28 cellular contexts compared by ENCODE assay signal in the genomic region with DNA sequence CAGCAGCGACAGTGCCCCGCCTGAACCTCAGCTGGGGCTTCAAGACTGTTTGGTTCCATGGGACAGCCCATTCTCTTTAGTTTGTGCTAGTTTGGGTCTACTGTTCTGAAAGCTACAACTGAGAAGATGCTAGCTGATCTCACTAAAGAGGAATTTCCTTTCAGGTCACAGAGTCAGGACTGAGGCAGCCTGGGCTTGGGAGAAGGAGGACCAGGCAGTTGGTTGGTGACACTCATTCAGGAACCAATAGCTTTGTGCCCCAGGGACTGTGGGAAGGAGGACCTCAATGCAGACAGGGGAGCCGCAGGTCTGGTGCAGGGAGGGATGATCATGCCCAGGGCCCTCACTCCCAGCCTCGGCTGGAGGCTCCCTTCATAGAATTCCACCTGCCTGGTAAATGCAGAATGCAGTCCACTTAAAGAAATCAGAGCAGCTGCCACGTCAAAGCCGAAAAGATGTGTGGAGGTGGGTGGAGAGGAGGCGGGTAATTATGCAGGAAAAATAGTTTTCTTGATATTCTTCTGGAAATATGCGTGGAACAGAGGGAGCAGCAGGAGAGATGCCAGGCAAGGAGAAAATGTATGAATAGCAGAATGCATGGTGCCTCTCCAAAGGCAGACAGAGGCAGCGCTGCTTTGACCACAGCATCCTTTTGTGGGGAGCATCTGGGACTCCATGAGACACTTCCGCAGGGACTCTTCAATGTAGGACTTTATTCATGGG. TPM values are rescaled to one million over a fixed set of nuclear protein-coding genes. Genes with fewer than 3 reads are reported as not detected.
DNase-seq lines count a peak whose midpoint lies in the region; TF ChIP-seq lines count a peak whose summit lies in the region.
"Had no signal": no experiment of that assay in that cellular context is flagged by ENCODE, and none has a peak within 500 bp of the region (broad histone marks: within the 10 kb centered on the region; RNA-seq: fewer than 3 reads in every experiment).

No MANE protein-coding gene starts in this region.

- no peak overlapping the region for H2AK5ac ChIP-seq in mesendoderm (ENCODE audit: low read length)

- H3K9me3 ChIP-seq in adipocyte (ENCODE audit: control insufficient read depth, low read length) = no peaks in the 10 kb centered on the region
- H3K9me3 ChIP-seq: spleen, tibial artery had no signal

- no peaks in the 10 kb centered on the region for H3K79me1 ChIP-seq in mesendoderm (ENCODE audit: low read length)

- H3K9me3 Mint-ChIP-seq in nephron progenitor cell = no peaks in the 10 kb centered on the region
- H3K9me3 Mint-ChIP-seq in endothelial cell (ENCODE audit: unreplicated experiment) = no peaks in the 10 kb centered on the region
- H3K9me3 Mint-ChIP-seq: activated B cell treated with CpG ODN at 0.5 μM for 24 hours; activated naive CD8-positive, alpha-beta T cell treated with anti-CD3 and anti-CD28 coated beads, Interleukin-2, amount 50 U/mL, for 24 hours; activated T-cell treated with anti-CD3 and anti-CD28 coated beads, Interleukin-2, amount 50 U/mL, for 72 hours; H9 had no signal

- H4K5ac ChIP-seq in mesendoderm (ENCODE audit: low read length) = no peak overlapping the region

- no peak overlapping the region for H3K4ac ChIP-seq in mesendoderm (ENCODE audit: low read depth, low read length)

- no peaks in the 10 kb centered on the region for H3K36me3 Mint-ChIP-seq in nephron progenitor cell (ENCODE audit: low read depth)
- H3K36me3 Mint-ChIP-seq in endothelial cell (ENCODE audit: low read depth, unreplicated experiment) = no peaks in the 10 kb centered on the region

- CTCF ChIA-PET in GM10248 (lab: Yijun Ruan, JAX) = interaction anchor here (1.1 to 2.9 kb wide), 2 partner anchors 14 to 24 kb away, joined by 3 to 9 read pairs; no protein-coding TSS in a partner anchor

- no peak overlapping the region for H4K8ac ChIP-seq in mesendoderm (ENCODE audit: low read depth, low read length)

- H3K36me3 ChIP-seq in adipocyte (ENCODE audit: control insufficient read depth, insufficient read depth, low read length, severe bottlenecking) = no peaks in the 10 kb centered on the region
- H3K36me3 ChIP-seq in mesendoderm (ENCODE audit: control insufficient read depth, insufficient read depth, low read length) = no peaks in the 10 kb centered on the region
- H3K36me3 ChIP-seq: spleen, tibial artery had no signal

- H3K4me3 ChIP-seq in adipocyte (ENCODE audit: low read length) (no peak overlapping the region), mesendoderm (ENCODE audit: low read length) (no peak overlapping the region)
- H3K4me3 ChIP-seq: dorsolateral prefrontal cortex, PC-9, SK-N-MC, spleen, tibial artery had no signal

- H3K79me2 ChIP-seq in mesendoderm (ENCODE audit: control insufficient read depth, insufficient read depth, low read length) = no peaks in the 10 kb centered on the region

- H3K23ac ChIP-seq in mesendoderm (ENCODE audit: low read length) = no peak overlapping the region

- H3K4me1 ChIP-seq in adipocyte (ENCODE audit: control insufficient read depth, insufficient read depth, low read length) (no peaks in the 10 kb centered on the region), mesendoderm (ENCODE audit: control insufficient read depth, low read depth, low read length) (no peaks in the 10 kb centered on the region)

- DNase-seq in GM10248 (ENCODE audit: extremely low spot score) (peak; percentile 8), adipocyte (ENCODE audit: low read depth) (peak; percentile 18), mesendoderm (peak; percentile 56), nephron progenitor cell (no peak), SW480 (ENCODE audit: low spot score) (no peak), NCI-H226 (no peak), endothelial cell (ENCODE audit: low spot score) (no peak)
- DNase-seq: activated B cell treated with CpG ODN at 0.5 μM for 24 hours; activated CD4-positive, alpha-beta T cell treated with anti-CD3 and anti-CD28 coated beads, Interleukin-2, amount 50 U/mL, for 1 hour; activated naive CD8-positive, alpha-beta T cell treated with anti-CD3 and anti-CD28 coated beads, Interleukin-2, amount 50 U/mL, for 24 hours; activated T-cell treated with anti-CD3 and anti-CD28 coated beads, Interleukin-2, amount 50 U/mL, for 72 hours; DMS79 treated with DMSO at 0.1 percent for 48 hours; foreskin melanocyte; H9; Kasumi-1; left colon; MV-4-11; NCI-H1436; NCI-H2081; NCI-H2227 treated with DMSO at 0.1 percent for 48 hours; NCI-H526 treated with DMSO at 0.1 percent for 48 hours; right cardiac atrium; spleen; stimulated activated CD4-positive, alpha-beta T cell treated with anti-CD3 and anti-CD28 coated beads, Interleukin-2, amount 100 ng/mL, for 24 hours; tibial artery had no signal

- H2BK15ac ChIP-seq in mesendoderm (replicated peaks; ENCODE audit: low read depth) = no peak overlapping the region

- H3K4me1 Mint-ChIP-seq in nephron progenitor cell = peaks cover 7% of the 10 kb centered on the region
- H3K4me1 Mint-ChIP-seq in endothelial cell (ENCODE audit: unreplicated experiment) = no peaks in the 10 kb centered on the region
- H3K4me1 Mint-ChIP-seq: activated naive CD8-positive, alpha-beta T cell treated with anti-CD3 and anti-CD28 coated beads, Interleukin-2, amount 50 U/mL, for 24 hours; H9 had no signal

- H3K27me3 ChIP-seq in adipocyte (replicated peaks; ENCODE audit: control insufficient read depth, insufficient read depth, low read length) (peaks cover 45% of the 10 kb centered on the region), mesendoderm (ENCODE audit: insufficient read depth, low read length, poor library complexity) (no peaks in the 10 kb centered on the region)
- H3K27me3 ChIP-seq: dorsolateral prefrontal cortex had no signal

- H2BK120ac ChIP-seq in mesendoderm (ENCODE audit: low read depth, low read length) = no peak overlapping the region

- no peak overlapping the region for H2BK5ac ChIP-seq in mesendoderm (ENCODE audit: low read length)

- H3K4me3 Mint-ChIP-seq in nephron progenitor cell (no peak overlapping the region), endothelial cell (ENCODE audit: unreplicated experiment) (no peak overlapping the region)
- H3K4me3 Mint-ChIP-seq: activated B cell treated with CpG ODN at 0.5 μM for 24 hours; activated naive CD8-positive, alpha-beta T cell treated with anti-CD3 and anti-CD28 coated beads, Interleukin-2, amount 50 U/mL, for 24 hours; activated T-cell treated with anti-CD3 and anti-CD28 coated beads, Interleukin-2, amount 50 U/mL, for 72 hours; H9 had no signal

- no CpG with 5 or more reads among the region's 10 CpGs for WGBS in mesendoderm (ENCODE audit: extremely low coverage, insufficient coverage, low lambda C conversion rate)

- POLR2A ChIA-PET in GM10248 (lab: Yijun Ruan, JAX) = no interaction called here

- H3K18ac ChIP-seq in mesendoderm (ENCODE audit: low read length) = no peak overlapping the region

- H3K27ac ChIP-seq in mesendoderm (ENCODE audit: low read depth, low read length) = no peak overlapping the region
- H3K27ac ChIP-seq: PC-9, SK-N-MC, spleen, tibial artery had no signal

- H3K9ac ChIP-seq in adipocyte (ENCODE audit: low read length) = no peak overlapping the region
- H3K9ac ChIP-seq in mesendoderm (ENCODE audit: low read length) = no peak overlapping the region

- H3K4me2 ChIP-seq in mesendoderm (ENCODE audit: low read length) = no peak overlapping the region
- H3K4me2 ChIP-seq: PC-9 had no signal

- H3K56ac ChIP-seq in mesendoderm (ENCODE audit: low read length) = no peak overlapping the region

- H3K27ac Mint-ChIP-seq in nephron progenitor cell (no peak overlapping the region), endothelial cell (ENCODE audit: unreplicated experiment) (no peak overlapping the region)
- H3K27ac Mint-ChIP-seq: activated B cell treated with CpG ODN at 0.5 μM for 24 hours; activated naive CD8-positive, alpha-beta T cell treated with anti-CD3 and anti-CD28 coated beads, Interleukin-2, amount 50 U/mL, for 24 hours; activated T-cell treated with anti-CD3 and anti-CD28 coated beads, Interleukin-2, amount 50 U/mL, for 72 hours; H9 had no signal

- TF ChIP-seq CTCF in GM10248 (IDR thresholded peaks at IDR 0.05; ENCODE audit: control extremely low read depth, extremely low read depth, low read depth, missing control alignments) (no peak), nephron progenitor cell (IDR thresholded peaks at IDR 0.05) (no peak), endothelial cell (IDR thresholded peaks at IDR 0.05; ENCODE audit: unreplicated experiment) (no peak)

- H3K27me3 Mint-ChIP-seq in nephron progenitor cell (ENCODE audit: low read depth, poor library complexity) (peaks cover 49% of the 10 kb centered on the region), endothelial cell (ENCODE audit: unreplicated experiment) (peaks cover 3% of the 10 kb centered on the region)
- H3K27me3 Mint-ChIP-seq: activated naive CD8-positive, alpha-beta T cell treated with anti-CD3 and anti-CD28 coated beads, Interleukin-2, amount 50 U/mL, for 24 hours had no signal

RNA-seq across cellular contexts. Expression of a gene that starts 32.6 kb away (rescaled TPM):
- polyA plus RNA-seq in mesendoderm (2013, experiment 1 of 2) = 7.2 TPM
- polyA plus RNA-seq in mesendoderm (2013, experiment 2 of 2) = 6.4 TPM
- total RNA-seq in endothelial cell (ENCODE audit: unreplicated experiment) = 35.6 TPM

RNA-seq across cellular contexts. Expression of a gene that starts 58.2 kb away (rescaled TPM):
- polyA plus RNA-seq in mesendoderm (2013, experiment 1 of 2) = 0.66 TPM
- 0.49 TPM for polyA plus RNA-seq in mesendoderm (2013, experiment 2 of 2)
- not detected for total RNA-seq in endothelial cell (ENCODE audit: unreplicated experiment)

Comparison
In these comparisons a context has a peak if more than half of its experiments do, and no peak if none do; other contexts are left out.
1. DNase-seq: peak in GM10248 (single experiment), adipocyte (single experiment) and mesendoderm (single experiment); none in nephron progenitor cell (single experiment), SW480 (single experiment), NCI-H226 (single experiment) and endothelial cell (single experiment).